ENCODE assay signal across 16 cellular contexts in the genomic region with DNA sequence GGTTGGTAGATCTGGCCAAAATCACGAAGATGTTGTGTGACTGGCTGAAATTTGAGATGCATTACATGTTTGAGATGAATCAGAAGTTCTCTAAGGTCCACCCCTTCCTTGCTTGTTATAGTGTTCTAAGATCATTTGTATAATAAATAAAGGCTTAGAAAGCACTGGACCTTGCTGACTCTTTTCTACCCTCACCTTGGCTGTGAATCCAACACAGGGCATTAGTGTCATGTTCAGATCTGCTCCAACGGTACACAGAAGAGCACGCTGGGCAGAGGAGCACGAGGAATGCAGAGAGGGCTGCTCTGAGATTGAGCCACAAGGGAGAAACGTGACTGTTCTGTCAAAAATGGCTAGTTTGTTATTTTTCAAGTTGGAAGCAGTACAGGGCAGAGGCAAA.
DNase-seq lines count a peak whose midpoint lies in the region; ATAC-seq and TF ChIP-seq lines count a peak whose summit lies in the region.
"Had no signal": no experiment of that assay in that cellular context is flagged by ENCODE, and none has a peak within 500 bp of the region (broad histone marks: within the 10 kb centered on the region; RNA-seq: fewer than 3 reads in every experiment).

No MANE protein-coding gene starts in this region.

- no peaks in the 10 kb centered on the region for H3K36me3 ChIP-seq in heart left ventricle

- H3K4me3 Mint-ChIP-seq in activated CD8-positive, alpha-beta T cell treated with anti-CD3 and anti-CD28 coated beads, Interleukin-2, amount 10 ng/mL, durations not matched to agents 7 days and 5 days = no peak overlapping the region
- H3K4me3 Mint-ChIP-seq: CD4-positive, alpha-beta memory T cell; GM23338 had no signal

- no peaks in the 10 kb centered on the region for H3K4me1 ChIP-seq in heart left ventricle

- no peak overlapping the region for H3K27ac Mint-ChIP-seq in activated CD8-positive, alpha-beta T cell treated with anti-CD3 and anti-CD28 coated beads, Interleukin-2, amount 10 ng/mL, durations not matched to agents 7 days and 5 days
- H3K27ac Mint-ChIP-seq: CD4-positive, alpha-beta memory T cell; GM23338 had no signal

- TF ChIP-seq POLR2A in heart left ventricle (IDR thresholded peaks at IDR 0.05) = no peak

- H3K9me3 ChIP-seq in heart left ventricle = no peaks in the 10 kb centered on the region

- H3K27me3 Mint-ChIP-seq in activated CD8-positive, alpha-beta T cell treated with anti-CD3 and anti-CD28 coated beads, Interleukin-2, amount 10 ng/mL, durations not matched to agents 7 days and 5 days (ENCODE audit: low read depth) = no peaks in the 10 kb centered on the region

- intact Hi-C loops in heart left ventricle (cut with DNase I) = no loop called here

- DNase-seq in HEK293T (ENCODE audit: extremely low spot score) (no peak), astrocyte of the hippocampus (ENCODE audit: low read depth, low spot score) (peak; percentile 19), foreskin fibroblast (peak; percentile 12 to 56), stromal cell of bone marrow (ENCODE audit: low read depth) (peak; percentile 40), heart left ventricle (no peak)
- no peak for DNase-seq in activated CD8-positive, alpha-beta T cell treated with anti-CD3 and anti-CD28 coated beads, Interleukin-2, amount 10 ng/mL, durations not matched to agents 7 days and 5 days
- DNase-seq: Calu3; CD4-positive, alpha-beta memory T cell; DMS79 treated with DMSO at 0.1 percent for 48 hours; KG1; NCI-H1092; NCI-H2081 treated with DMSO at 0.1 percent for 48 hours; NCI-H510A treated with DMSO at 0.1 percent for 48 hours; NCI-H82 had no signal

- POLR2A ChIA-PET in HEK293T (lab: Yijun Ruan, JAX) = no interaction called here
- POLR2A ChIA-PET in activated CD8-positive, alpha-beta T cell treated with anti-CD3 and anti-CD28 coated beads, Interleukin-2, amount 10 ng/mL, durations not matched to agents 7 days and 5 days (lab: Charles Lee) = no interaction called here

- no peaks in the 10 kb centered on the region for H3K9me3 Mint-ChIP-seq in activated CD8-positive, alpha-beta T cell treated with anti-CD3 and anti-CD28 coated beads, Interleukin-2, amount 10 ng/mL, durations not matched to agents 7 days and 5 days (ENCODE audit: insufficient read depth)
- H3K9me3 Mint-ChIP-seq: GM23338 had no signal

- TF ChIP-seq CTCF in foreskin fibroblast (IDR thresholded peaks at IDR 0.05; ENCODE audit: low read depth, low read length) = no peak
- TF ChIP-seq CTCF in heart left ventricle (IDR thresholded peaks at IDR 0.05) = no peak

- no peak overlapping the region for H3K27ac ChIP-seq in heart left ventricle

- H3K27me3 ChIP-seq in heart left ventricle = peaks cover 0 to 4% (median 0%) of the 10 kb centered on the region in 9 donors

- H3K4me3 ChIP-seq in foreskin fibroblast (ENCODE audit: low read depth in 1 of 2, low read length in 2 of 2) (peak overlapping the region in 1 of 2 donors; percentile 9), heart left ventricle (no peak overlapping the region)
- H3K4me3 ChIP-seq: GM23338 had no signal

- no peaks in the 10 kb centered on the region for H3K36me3 Mint-ChIP-seq in activated CD8-positive, alpha-beta T cell treated with anti-CD3 and anti-CD28 coated beads, Interleukin-2, amount 10 ng/mL, durations not matched to agents 7 days and 5 days (ENCODE audit: low read depth)
- H3K36me3 Mint-ChIP-seq: CD4-positive, alpha-beta memory T cell had no signal

- CTCF ChIA-PET in HEK293T (lab: Yijun Ruan, JAX) = no interaction called here
- CTCF ChIA-PET in activated CD8-positive, alpha-beta T cell treated with anti-CD3 and anti-CD28 coated beads, Interleukin-2, amount 10 ng/mL, durations not matched to agents 7 days and 5 days (lab: Charles Lee) = no interaction called here

- WGBS in heart left ventricle, 4 donors = 43 to 61% (median 47%) methylated on average over 5 of the region's 5 CpGs

- H3K4me1 Mint-ChIP-seq in activated CD8-positive, alpha-beta T cell treated with anti-CD3 and anti-CD28 coated beads, Interleukin-2, amount 10 ng/mL, durations not matched to agents 7 days and 5 days (ENCODE audit: low read depth) = no peaks in the 10 kb centered on the region
- H3K4me1 Mint-ChIP-seq: CD4-positive, alpha-beta memory T cell had no signal

- ATAC-seq in activated CD8-positive, alpha-beta T cell treated with anti-CD3 and anti-CD28 coated beads, Interleukin-2, amount 10 ng/mL, durations not matched to agents 7 days and 5 days = no peak
- ATAC-seq in HG03342 (IDR thresholded peaks at IDR 0.05; ENCODE audit: unreplicated experiment) (no peak), heart left ventricle (no peak)
- ATAC-seq: GM23338 had no signal

TF ChIP-seq in HEK293T, 16 proteins besides CTCF, POLR2A, EP300 and RAD21:
- TF ChIP-seq CTBP1 (IDR thresholded peaks at IDR 0.05; ENCODE audit: borderline replicate concordance) = no peak
- TF ChIP-seq L3MBTL2 (conservative IDR thresholded peaks at IDR 0.05) = 0 out of 2 replicates have a peak, but pooled peaks have one; percentile 15
- TF ChIP-seq FOXM1 (IDR thresholded peaks at IDR 0.05; ENCODE audit: borderline replicate concordance) = no peak
- no peak for TF ChIP-seq HDGF (IDR thresholded peaks at IDR 0.05; ENCODE audit: borderline replicate concordance)

Comparison
In these comparisons a context has a peak if more than half of its experiments do, and no peak if none do; other contexts are left out.
1. DNase-seq: peak in astrocyte of the hippocampus (single experiment), foreskin fibroblast (2 of 2) and stromal cell of bone marrow (single experiment); none in HEK293T (single experiment), activated CD8-positive, alpha-beta T cell treated with anti-CD3 and anti-CD28 coated beads, Interleukin-2, amount 10 ng/mL, durations not matched to agents 7 days and 5 days (single experiment) and heart left ventricle (0 of 5).